Comparison of ENCODE assay signal across 11 cellular contexts in genomic region chr2:46848446-46848845, GRCh38.
DNase-seq lines count a peak whose midpoint lies in the region; ATAC-seq and TF ChIP-seq lines count a peak whose summit lies in the region.
"Had no signal": no experiment of that assay in that cellular context is flagged by ENCODE, and none has a peak within 500 bp of the region (broad histone marks: within the 10 kb centered on the region; RNA-seq: fewer than 3 reads in every experiment).

No MANE protein-coding gene starts in this region.

- peak overlapping the region; percentile 100 for H2BK120ac ChIP-seq in IMR-90 (ENCODE audit: low read depth, low read length)

- H3K27ac Mint-ChIP-seq in stimulated activated memory B cell treated with anti-CD40 and anti-IgM and Interleukin-4, amounts not matched to agents 10 μg/mL and 1 μg/mL and 100 μg/mL, for 72 hours: peak overlapping the region; percentile 69
- no peak overlapping the region for H3K27ac Mint-ChIP-seq in glutamatergic neuron (ENCODE audit: unreplicated experiment)
- H3K27ac Mint-ChIP-seq: T-helper 17 cell had no signal

- peaks cover 45% of the 10 kb centered on the region for H3K27me3 Mint-ChIP-seq in stimulated activated memory B cell treated with anti-CD40 and anti-IgM and Interleukin-4, amounts not matched to agents 10 μg/mL and 1 μg/mL and 100 μg/mL, for 72 hours
- H3K27me3 Mint-ChIP-seq in glutamatergic neuron (ENCODE audit: unreplicated experiment): peaks cover 5% of the 10 kb centered on the region

- POLR2A ChIA-PET in IMR-90 (lab: Charles Lee; ENCODE audit: unreplicated experiment): no interaction called here

- H2AFZ ChIP-seq in IMR-90 (replicated peaks; ENCODE audit: low read length, poor library complexity): no peak overlapping the region

- peak overlapping the region; percentile 96 for H2AK5ac ChIP-seq in IMR-90 (ENCODE audit: low read depth, low read length)

- peaks cover 29% of the 10 kb centered on the region for H3K9me1 ChIP-seq in IMR-90 (ENCODE audit: insufficient read depth, low read length)

- TF ChIP-seq POLR2A in IMR-90 (IDR thresholded peaks at IDR 0.05; ENCODE audit: low read depth, low read length): no peak

- H3K36me3 ChIP-seq in IMR-90 (ENCODE audit: control insufficient read depth, insufficient read depth, low read length): no peaks in the 10 kb centered on the region
- no peaks in the 10 kb centered on the region for H3K36me3 ChIP-seq in adipocyte (ENCODE audit: control insufficient read depth, insufficient read depth, low read length, severe bottlenecking)

- intact Hi-C loops in IMR-90 (cut with micrococcal nuclease): no loop called here
- intact Hi-C loops in left colon (cut with DNase I, micrococcal nuclease): no loop called here

- peak overlapping the region; percentile 95 for H3K27ac ChIP-seq in IMR-90 (ENCODE audit: insufficient read depth, low read length)
- H3K27ac ChIP-seq: HL-60 had no signal

- peak overlapping the region; percentile 100 for H3K4ac ChIP-seq in IMR-90 (ENCODE audit: low read depth, low read length)

- H3K36me3 Mint-ChIP-seq in stimulated activated memory B cell treated with anti-CD40 and anti-IgM and Interleukin-4, amounts not matched to agents 10 μg/mL and 1 μg/mL and 100 μg/mL, for 72 hours: no peaks in the 10 kb centered on the region
- no peaks in the 10 kb centered on the region for H3K36me3 Mint-ChIP-seq in glutamatergic neuron (ENCODE audit: unreplicated experiment)

- peak overlapping the region; percentile 83 for H3K23ac ChIP-seq in IMR-90 (ENCODE audit: low read depth, low read length)

- ATAC-seq in IMR-90 (ENCODE audit: low read depth): no peak
- ATAC-seq in left colon: no peak
- peak; percentile 51 for ATAC-seq in stimulated activated memory B cell treated with anti-CD40 and anti-IgM and Interleukin-4, amounts not matched to agents 10 μg/mL and 1 μg/mL and 100 μg/mL, for 72 hours
- no peak for ATAC-seq in GM18907 (IDR thresholded peaks at IDR 0.05; ENCODE audit: unreplicated experiment)
- ATAC-seq: T-helper 17 cell had no signal

- H4K5ac ChIP-seq in IMR-90 (ENCODE audit: low read depth, low read length): peak overlapping the region; percentile 83

- H3K27me3 ChIP-seq in IMR-90 (ENCODE audit: control insufficient read depth, insufficient read depth, low read length) (no peaks in the 10 kb centered on the region), adipocyte (replicated peaks; ENCODE audit: control insufficient read depth, insufficient read depth, low read length) (no peaks in the 10 kb centered on the region)

- peak overlapping the region; percentile 84 for H2AK9ac ChIP-seq in IMR-90 (replicated peaks; ENCODE audit: low read depth, low read length, poor library complexity)

- no peaks in the 10 kb centered on the region for H3K9me3 Mint-ChIP-seq in stimulated activated memory B cell treated with anti-CD40 and anti-IgM and Interleukin-4, amounts not matched to agents 10 μg/mL and 1 μg/mL and 100 μg/mL, for 72 hours
- peaks cover 3% of the 10 kb centered on the region for H3K9me3 Mint-ChIP-seq in glutamatergic neuron (ENCODE audit: unreplicated experiment)

- peaks cover 15% of the 10 kb centered on the region for H3K4me1 Mint-ChIP-seq in stimulated activated memory B cell treated with anti-CD40 and anti-IgM and Interleukin-4, amounts not matched to agents 10 μg/mL and 1 μg/mL and 100 μg/mL, for 72 hours
- peaks cover 2% of the 10 kb centered on the region for H3K4me1 Mint-ChIP-seq in glutamatergic neuron (ENCODE audit: low read depth, unreplicated experiment)
- H3K4me1 Mint-ChIP-seq: T-helper 17 cell had no signal

- H3K18ac ChIP-seq in IMR-90 (ENCODE audit: low read depth, low read length): peak overlapping the region; percentile 99

- peak overlapping the region; percentile 100 for H2BK5ac ChIP-seq in IMR-90 (ENCODE audit: low read depth, low read length, poor library complexity, severe bottlenecking)

- peak overlapping the region; percentile 92 to 99 for H4K8ac ChIP-seq in IMR-90 (ENCODE audit: low read depth in 2 of 2, low read length in 2 of 2)

- H3K79me1 ChIP-seq in IMR-90 (ENCODE audit: low read depth in 1 of 2, low read length in 2 of 2): peaks cover 9 to 49% of the 10 kb centered on the region in 2 experiments

- peak overlapping the region; percentile 46; the same call in 2 of the 3 replicates for H2BK15ac ChIP-seq in IMR-90 (ENCODE audit: low read depth, low read length)

- WGBS in IMR-90 (ENCODE audit: extremely low coverage in 2 of 2, insufficient read length in 1 of 2), 2 experiments: 7% methylated on average over 3 of the region's 6 CpGs; no CpG with 5 or more reads in 1 of the 2 experiments

- no peak for TF ChIP-seq RAD21 in IMR-90 (IDR thresholded peaks at IDR 0.05; ENCODE audit: low read length)

- in situ Hi-C loops in IMR-90 (cut with MboI; ENCODE audit: low sequenced_read_pairs): no loop called here

- H3K4me2 ChIP-seq in IMR-90 (ENCODE audit: low read depth, low read length): peak overlapping the region; percentile 17

- H3K9ac ChIP-seq in IMR-90 (ENCODE audit: low read depth, low read length): peak overlapping the region; percentile 77
- peak overlapping the region; percentile 89 for H3K9ac ChIP-seq in adipocyte (ENCODE audit: low read length)

- peak overlapping the region; percentile 100 for H4K91ac ChIP-seq in IMR-90 (ENCODE audit: insufficient read depth, low read depth, low read length)

- CTCF ChIA-PET in IMR-90 (lab: Yijun Ruan, JAX): interaction anchor here (0.7 kb wide), 1 partner anchor 71 kb away, joined by 5 read pairs; no protein-coding TSS in a partner anchor

- BruUV-seq in IMR-90 (replicated peaks; lab: Mats Ljungman, UMichigan): no TSS peak

- peak overlapping the region; percentile 99 for H3K14ac ChIP-seq in IMR-90 (replicated peaks; ENCODE audit: low read depth, low read length)

- H4K20me1 ChIP-seq in IMR-90 (ENCODE audit: insufficient read depth, low read length): no peaks in the 10 kb centered on the region

- peaks cover 50% of the 10 kb centered on the region for H3K4me1 ChIP-seq in IMR-90 (ENCODE audit: control insufficient read depth, insufficient read depth, low read length)
- H3K4me1 ChIP-seq in adipocyte (ENCODE audit: control insufficient read depth, insufficient read depth, low read length): peaks cover 63% of the 10 kb centered on the region

- dilution Hi-C loops in IMR-90 (cut with HindIII; ENCODE audit: low sequenced_read_pairs, unreplicated experiment): no loop called here

- H3K4me3 ChIP-seq in IMR-90 (ENCODE audit: insufficient read depth, low read depth, low read length): no peak overlapping the region
- H3K4me3 ChIP-seq in adipocyte (ENCODE audit: low read length): no peak overlapping the region

- TF ChIP-seq CTCF in IMR-90 (conservative IDR thresholded peaks at IDR 0.05; ENCODE audit: low read depth, low read length): no peak
- TF ChIP-seq CTCF in glutamatergic neuron (IDR thresholded peaks at IDR 0.05; ENCODE audit: partially characterized antibody, unreplicated experiment): no peak

- H3K9me3 ChIP-seq in IMR-90 (ENCODE audit: control insufficient read depth, insufficient read depth, low read length): peaks cover 3% of the 10 kb centered on the region; the same call in 1 of the 2 replicates
- H3K9me3 ChIP-seq in adipocyte (ENCODE audit: control insufficient read depth, low read length): no peaks in the 10 kb centered on the region

- H2BK20ac ChIP-seq in IMR-90 (ENCODE audit: low read depth, low read length): peak overlapping the region; percentile 100

- H3K4me3 Mint-ChIP-seq in stimulated activated memory B cell treated with anti-CD40 and anti-IgM and Interleukin-4, amounts not matched to agents 10 μg/mL and 1 μg/mL and 100 μg/mL, for 72 hours: no peak overlapping the region
- H3K4me3 Mint-ChIP-seq in glutamatergic neuron (ENCODE audit: unreplicated experiment): no peak overlapping the region
- H3K4me3 Mint-ChIP-seq: T-helper 17 cell had no signal

- DNase-seq in IMR-90: no peak
- DNase-seq in adipocyte (ENCODE audit: low read depth): no peak
- DNase-seq in left colon: peak; percentile 36 to 69
- DNase-seq in NCI-H1105 treated with DMSO at 0.1 percent for 48 hours (lab: John Stamatoyannopoulos, UW): no peak
- no peak for DNase-seq in glutamatergic neuron
- DNase-seq: NCI-H2227 treated with DMSO at 0.1 percent for 48 hours; stimulated activated CD4-positive, alpha-beta T cell treated with anti-CD3 and anti-CD28 coated beads, Interleukin-4, amount 100 ng/mL, for 1 hour; T-helper 17 cell had no signal

- peak overlapping the region; percentile 97 for H3K56ac ChIP-seq in IMR-90 (ENCODE audit: extremely low read depth, insufficient read depth, low read length)

TF ChIP-seq in IMR-90, 13 proteins besides CTCF, POLR2A, EP300 and RAD21:
- TF ChIP-seq BHLHE40 (IDR thresholded peaks at IDR 0.05; ENCODE audit: low read depth, low read length) (no peak), CHD1 (IDR thresholded peaks at IDR 0.05; ENCODE audit: low read depth, low read length) (no peak)

Comparison
In these comparisons a context has a peak if more than half of its experiments do, and no peak if none do; other contexts are left out.
1. DNase-seq: peak in left colon (2 of 2); none in IMR-90 (single experiment), adipocyte (single experiment), NCI-H1105 treated with DMSO at 0.1 percent for 48 hours (single experiment) and glutamatergic neuron (single experiment).